In genomic region chr6:786946-787763, GRCh38 we compare ENCODE assay signal across 9 cellular contexts.
DNase-seq lines count a peak whose midpoint lies in the region; ATAC-seq and TF ChIP-seq lines count a peak whose summit lies in the region.
"Had no signal": no experiment of that assay in that cellular context is flagged by ENCODE, and none has a peak within 500 bp of the region (broad histone marks: within the 10 kb centered on the region; RNA-seq: fewer than 3 reads in every experiment).

No MANE protein-coding gene starts in this region.

- no peak overlapping the region for H3K27ac ChIP-seq in HEK293 (ENCODE audit: extremely low read depth, low read depth, low read length)
- no peak overlapping the region for H3K27ac ChIP-seq in lung (ENCODE audit: low read depth in 1 of 2, low read length in 1 of 2)
- H3K27ac ChIP-seq: skin epidermis had no signal

- BruUV-seq in Caco-2 (replicated peaks; lab: Mats Ljungman, UMichigan), result no TSS peak

- 78 to 83% methylated on average over 12 of the region's 12 CpGs for WGBS in lung, 2 donors

- CTCF ChIA-PET in Caco-2 (lab: Charles Lee), result no interaction called here
- CTCF ChIA-PET in HEK293 (lab: Yijun Ruan, JAX), result interaction anchor here (0.6 to 3.0 kb wide), 17 partner anchors 10 to 600 kb away, joined by 3 to 9 read pairs (median 4); no protein-coding TSS in a partner anchor

- H3K27me3 ChIP-seq in Caco-2 (replicated peaks; ENCODE audit: control insufficient read depth, insufficient read depth, low read length), result no peaks in the 10 kb centered on the region
- H3K27me3 ChIP-seq in lung (ENCODE audit: control insufficient read depth, insufficient read depth), result peaks cover 2% of the 10 kb centered on the region

- no peaks in the 10 kb centered on the region for H3K36me3 ChIP-seq in Caco-2 (ENCODE audit: control insufficient read depth, insufficient read depth, low read length)
- no peaks in the 10 kb centered on the region for H3K36me3 ChIP-seq in HEK293 (ENCODE audit: control insufficient read depth in 2 of 2, insufficient read depth in 1 of 2, low read length in 2 of 2)
- no peaks in the 10 kb centered on the region for H3K36me3 ChIP-seq in lung (ENCODE audit: control insufficient read depth in 2 of 2, insufficient read depth in 2 of 2, low read length in 2 of 2)

- H3K4me3 ChIP-seq in Caco-2 (ENCODE audit: low read depth, low read length) (no peak overlapping the region), HEK293 (ENCODE audit: low read depth, low read length) (no peak overlapping the region), lung (no peak overlapping the region)
- H3K4me3 ChIP-seq: skin epidermis had no signal

- H3K4me3 Mint-ChIP-seq in Caco-2 (ENCODE audit: unreplicated experiment), result no peak overlapping the region
- no peak overlapping the region for H3K4me3 Mint-ChIP-seq in activated naive CD8-positive, alpha-beta T cell

- TF ChIP-seq CTCF in Caco-2 (IDR thresholded peaks at IDR 0.05; ENCODE audit: insufficient read depth in 1 of 2, low read depth in 1 of 2, low read length in 1 of 2, severe bottlenecking in 1 of 2, unreplicated experiment in 1 of 2) (peak; percentile 31 to 47), HEK293 (tag by site-specific recombination; IDR thresholded peaks at IDR 0.05) (no peak; the same call in 1 of the 2 replicates), lung (IDR thresholded peaks at IDR 0.05; ENCODE audit: control extremely low read depth, extremely low read depth) (peak; percentile 4)

- peaks cover 6% of the 10 kb centered on the region for H3K27me3 Mint-ChIP-seq in Caco-2 (ENCODE audit: insufficient read depth, unreplicated experiment)
- peaks cover 6% of the 10 kb centered on the region for H3K27me3 Mint-ChIP-seq in activated naive CD8-positive, alpha-beta T cell

- no peaks in the 10 kb centered on the region for H3K36me3 Mint-ChIP-seq in Caco-2 (ENCODE audit: insufficient read depth, unreplicated experiment)
- H3K36me3 Mint-ChIP-seq in activated naive CD8-positive, alpha-beta T cell, result no peaks in the 10 kb centered on the region

- H3K9me3 Mint-ChIP-seq in Caco-2 (ENCODE audit: unreplicated experiment), result no peaks in the 10 kb centered on the region
- H3K9me3 Mint-ChIP-seq in activated naive CD8-positive, alpha-beta T cell (ENCODE audit: low read depth), result no peaks in the 10 kb centered on the region

- no peaks in the 10 kb centered on the region for H3K4me1 Mint-ChIP-seq in Caco-2 (ENCODE audit: low read depth, unreplicated experiment)
- peaks cover 25% of the 10 kb centered on the region for H3K4me1 Mint-ChIP-seq in activated naive CD8-positive, alpha-beta T cell (ENCODE audit: low read depth)

- H3K4me1 ChIP-seq in Caco-2 (no peaks in the 10 kb centered on the region), HEK293 (ENCODE audit: control insufficient read depth, insufficient read depth, low read length) (no peaks in the 10 kb centered on the region), lung (ENCODE audit: control insufficient read depth in 2 of 2, insufficient read depth in 2 of 2, low read length in 2 of 2) (no peaks in the 10 kb centered on the region)

- peak in 1 of 2 experiments; percentile 24 for DNase-seq in Caco-2
- no peak for DNase-seq in lung (ENCODE audit: low spot score)
- no peak for DNase-seq in kidney glomerular epithelial cell (lab: John Stamatoyannopoulos, UW)
- DNase-seq in NCI-H345 treated with DMSO at 0.1 percent for 48 hours (lab: John Stamatoyannopoulos, UW; ENCODE audit: unreplicated experiment), result no peak
- DNase-seq in activated CD8-positive, alpha-beta memory T cell treated with anti-CD3 and anti-CD28 coated beads, Interleukin-2, amount 50 U/mL, for 4 hours, result no peak

- POLR2A ChIA-PET in Caco-2 (lab: Charles Lee) (no interaction called here), HEK293 (lab: Yijun Ruan, JAX) (no interaction called here)

- H3K9me3 ChIP-seq in Caco-2, result no peaks in the 10 kb centered on the region
- H3K9me3 ChIP-seq in HEK293 (ENCODE audit: control insufficient read depth, insufficient read depth, low read depth, low read length), result no peaks in the 10 kb centered on the region
- peaks cover 0 to 3% of the 10 kb centered on the region in 2 donors for H3K9me3 ChIP-seq in lung (ENCODE audit: control insufficient read depth in 2 of 2, insufficient read depth in 1 of 2, low read length in 1 of 2)

- no peak overlapping the region for H3K27ac Mint-ChIP-seq in Caco-2 (ENCODE audit: unreplicated experiment)
- H3K27ac Mint-ChIP-seq in activated naive CD8-positive, alpha-beta T cell, result peak overlapping the region; percentile 10

- ATAC-seq in lung (ENCODE audit: insufficient read depth, low FRiP score) (no peak), GM21528 (IDR thresholded peaks at IDR 0.05; ENCODE audit: low FRiP score, unreplicated experiment) (no peak)

- intact Hi-C loops in Caco-2 (cut with micrococcal nuclease; ENCODE audit: unreplicated experiment), result loop anchor here (2.0 kb wide), 2 partner anchors 64 to 194 kb away; no protein-coding TSS in a partner anchor

TF ChIP-seq in HEK293, 187 proteins besides CTCF, POLR2A, EP300 and RAD21:
- TF ChIP-seq ZSCAN18 (tag by site-specific recombination; IDR thresholded peaks at IDR 0.05) (no peak), ZNF558 (tag by site-specific recombination; IDR thresholded peaks at IDR 0.05) (no peak), KLF8 (tag by site-specific recombination; IDR thresholded peaks at IDR 0.05) (no peak), ZNF10 (tag by site-specific recombination; IDR thresholded peaks at IDR 0.05) (no peak), MYNN (tag by site-specific recombination; IDR thresholded peaks at IDR 0.05; ENCODE audit: borderline replicate concordance) (no peak), ZNF416 (tag by site-specific recombination; IDR thresholded peaks at IDR 0.05) (no peak), ZNF26 (tag by site-specific recombination; IDR thresholded peaks at IDR 0.05) (no peak), ZNF654 (tag by site-specific recombination; IDR thresholded peaks at IDR 0.05; ENCODE audit: low read depth) (peak; percentile 14; the same call in 1 of the 2 replicates), KLF16 (tag by site-specific recombination; IDR thresholded peaks at IDR 0.05) (no peak), SCRT2 (tag by site-specific recombination; IDR thresholded peaks at IDR 0.05) (0 out of 2 replicates have a peak, but pooled peaks have one; percentile 10)
